In the genomic region with DNA sequence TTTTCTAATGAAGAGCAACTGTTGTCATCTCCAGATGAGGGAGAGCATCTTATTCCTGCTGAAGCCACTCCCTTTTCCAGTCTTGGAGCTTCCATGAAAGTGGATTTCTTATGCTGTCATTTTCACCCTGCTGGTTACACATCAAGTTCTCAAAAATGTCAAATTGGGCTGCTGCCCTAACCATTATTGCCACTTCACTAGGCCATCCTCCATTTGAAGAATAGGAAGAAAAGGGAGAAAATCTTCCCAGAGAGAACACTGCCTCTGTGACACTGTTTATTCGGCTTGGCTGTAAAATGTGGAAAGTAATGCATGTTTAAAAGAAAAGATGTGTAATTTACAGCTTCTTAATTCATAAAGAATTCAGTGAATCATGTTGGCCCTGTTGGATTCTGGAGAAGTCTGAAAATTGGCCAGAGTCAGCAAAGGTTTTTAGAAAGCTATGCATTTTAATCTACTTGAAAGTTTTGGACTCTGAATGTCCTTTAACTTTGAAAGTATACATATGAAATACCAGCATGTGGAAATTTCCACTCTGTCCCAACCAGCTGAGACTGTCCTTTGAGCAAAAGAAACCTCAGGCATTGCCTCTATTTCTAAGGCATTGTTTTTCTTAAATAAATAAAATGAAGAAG, we compare ENCODE assay signal across 1 cellular context.
TF ChIP-seq lines count a peak whose summit lies in the region.

No MANE protein-coding gene starts in this region.

TF ChIP-seq in H1, 55 proteins besides CTCF, POLR2A, EP300 and RAD21:
- no peak for TF ChIP-seq KDM5A (IDR thresholded peaks at IDR 0.05; ENCODE audit: low read length)
- TF ChIP-seq MAX (IDR thresholded peaks at IDR 0.05): no peak
- no peak for TF ChIP-seq FOSL1 (IDR thresholded peaks at IDR 0.05; ENCODE audit: insufficient read depth, low read depth, low read length)
- TF ChIP-seq NRF1 (IDR thresholded peaks at IDR 0.05; ENCODE audit: low read depth, low read length): no peak
- TF ChIP-seq HDAC2 (IDR thresholded peaks at IDR 0.05; ENCODE audit: borderline replicate concordance in 1 of 2, low read depth in 2 of 2, low read length in 2 of 2): no peak
